31 cellular contexts compared by ENCODE assay signal in genomic region chr10:75032813-75033212, GRCh38.
"Had no signal": no experiment of that assay in that cellular context is flagged by ENCODE, and none has a peak within 500 bp of the region (broad histone marks: within the 10 kb centered on the region; RNA-seq: fewer than 3 reads in every experiment).

No MANE protein-coding gene starts in this region.

- H3K9me3 Mint-ChIP-seq: central memory CD8-positive, alpha-beta T cell; nephron; stimulated activated memory B cell treated with anti-CD40 and anti-IgM and Interleukin-4, amounts not matched to agents 10 μg/mL and 1 μg/mL and 100 μg/mL, for 72 hours; T-cell had no signal

- H3K27ac Mint-ChIP-seq: dendritic cell treated with granulocyte-macrophage colony-stimulating factor and Interleukin-4, amounts not matched to agents 40 ng/mL and 50 ng/mL, for 4 days; nephron; progenitor cell of endocrine pancreas; stimulated activated memory B cell treated with anti-CD40 and anti-IgM and Interleukin-4, amounts not matched to agents 10 μg/mL and 1 μg/mL and 100 μg/mL, for 72 hours had no signal

- FAIRE-seq: bronchial epithelial cell, islet of Langerhans had no signal

- H3K27me3 Mint-ChIP-seq: activated CD4-positive, alpha-beta T cell treated with anti-CD3 and anti-CD28 coated beads for 36 hours; central memory CD8-positive, alpha-beta T cell; dendritic cell treated with granulocyte-macrophage colony-stimulating factor and Interleukin-4, amounts not matched to agents 40 ng/mL and 50 ng/mL, for 4 days; progenitor cell of endocrine pancreas; stimulated activated memory B cell treated with anti-CD40 and anti-IgM and Interleukin-4, amounts not matched to agents 10 μg/mL and 1 μg/mL and 100 μg/mL, for 72 hours; stimulated activated naive CD8-positive, alpha-beta T cell treated with anti-CD3 and anti-CD28 coated beads, Interleukin-15, amount 100 ng/mL, for 72 hours; T-cell had no signal

- H3K4me3 ChIP-seq: esophagus muscularis mucosa, ovary, skin epidermis, thyroid gland, upper lobe of left lung, vagina had no signal

- DNase-seq: activated CD4-positive, alpha-beta T cell treated with anti-CD3 and anti-CD28 coated beads for 36 hours; activated CD4-positive, alpha-beta T cell treated with anti-CD3 and anti-CD28 coated beads, Interleukin-2, amount 50 U/mL, for 4 hours; activated CD4-positive, CD25-positive, alpha-beta regulatory T cell; activated gamma-delta T cell treated with Interleukin-2 at 50 U/mL for 16 hours; activated naive CD4-positive, alpha-beta T cell treated with anti-CD3 and anti-CD28 coated beads, Interleukin-2, amount 50 U/mL, for 16 hours; anterior cingulate cortex; foreskin keratinocyte; left ventricle myocardium superior; mammary epithelial cell; retina; stimulated activated CD4-positive, alpha-beta T cell treated with anti-CD3 and anti-CD28 coated beads, Interleukin-1b, Interleukin-23, amount 100 ng/mL, for 48 hours; stimulated activated CD4-positive, alpha-beta T cell treated with anti-CD3 and anti-CD28 coated beads, Interleukin-4, amount 100 ng/mL, for 4 hours; stimulated activated CD8-positive, alpha-beta memory T cell treated with anti-CD3 and anti-CD28 coated beads, Interleukin-4, amount 100 ng/mL, for 48 hours; stimulated activated naive CD8-positive, alpha-beta T cell treated with anti-CD3 and anti-CD28 coated beads, Interleukin-15, amount 100 ng/mL, for 72 hours; substantia nigra; T-cell; thyroid gland; upper lobe of left lung had no signal

- H3K9me3 ChIP-seq: esophagus muscularis mucosa, neutrophil, ovary, thyroid gland, upper lobe of left lung, vagina had no signal

- H3K27me3 ChIP-seq: esophagus muscularis mucosa, foreskin keratinocyte, neutrophil, ovary, thyroid gland, upper lobe of left lung, vagina had no signal

- H3K36me3 ChIP-seq: ovary had no signal

- H3K27ac ChIP-seq: esophagus muscularis mucosa, foreskin keratinocyte, neutrophil, ovary, skin epidermis, thyroid gland, vagina had no signal

- H3K4me3 Mint-ChIP-seq: activated CD4-positive, alpha-beta T cell treated with anti-CD3 and anti-CD28 coated beads for 36 hours; central memory CD8-positive, alpha-beta T cell; dendritic cell treated with granulocyte-macrophage colony-stimulating factor and Interleukin-4, amounts not matched to agents 40 ng/mL and 50 ng/mL, for 4 days; nephron; stimulated activated memory B cell treated with anti-CD40 and anti-IgM and Interleukin-4, amounts not matched to agents 10 μg/mL and 1 μg/mL and 100 μg/mL, for 72 hours; stimulated activated naive CD8-positive, alpha-beta T cell treated with anti-CD3 and anti-CD28 coated beads, Interleukin-15, amount 100 ng/mL, for 72 hours; T-cell had no signal

- H3K4me1 ChIP-seq: foreskin keratinocyte, thyroid gland, upper lobe of left lung, vagina had no signal

- ATAC-seq: activated CD4-positive, alpha-beta T cell treated with anti-CD3 and anti-CD28 coated beads for 36 hours; foreskin keratinocyte; left ventricle myocardium superior; sciatic nerve; stimulated activated memory B cell treated with anti-CD40 and anti-IgM and Interleukin-4, amounts not matched to agents 10 μg/mL and 1 μg/mL and 100 μg/mL, for 72 hours; stimulated activated naive CD8-positive, alpha-beta T cell treated with anti-CD3 and anti-CD28 coated beads, Interleukin-15, amount 100 ng/mL, for 72 hours; T-cell had no signal
